10 cellular contexts compared by ENCODE assay signal in the genomic region with DNA sequence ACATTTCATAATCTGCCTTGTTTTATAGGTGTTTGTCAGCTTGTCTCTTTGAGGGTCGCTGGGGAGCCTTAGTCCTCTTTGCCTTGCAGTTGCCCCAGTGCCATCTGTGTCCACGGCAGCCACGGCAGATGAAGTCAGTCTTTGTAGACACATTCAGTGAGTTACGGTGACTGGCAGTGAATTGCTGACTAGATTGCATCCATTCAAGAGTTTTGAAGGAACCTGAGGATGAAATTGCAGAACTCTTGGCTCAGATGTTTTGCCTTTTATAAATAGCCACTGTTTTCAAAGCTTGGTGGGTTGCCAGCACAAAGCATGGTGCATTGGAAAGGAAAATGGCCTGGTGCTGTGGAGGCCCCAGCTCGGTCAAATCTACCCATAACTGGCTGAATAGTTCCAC.
DNase-seq lines count a peak whose midpoint lies in the region; ATAC-seq and TF ChIP-seq lines count a peak whose summit lies in the region.
"Had no signal": no experiment of that assay in that cellular context is flagged by ENCODE, and none has a peak within 500 bp of the region (broad histone marks: within the 10 kb centered on the region; RNA-seq: fewer than 3 reads in every experiment).

No MANE protein-coding gene starts in this region.

- H3K27me3 ChIP-seq in MG63 = no peaks in the 10 kb centered on the region
- H3K27me3 ChIP-seq in brain microvascular endothelial cell (replicated peaks) = no peaks in the 10 kb centered on the region
- H3K27me3 ChIP-seq in right cardiac atrium (ENCODE audit: control insufficient read depth, insufficient read depth) = no peaks in the 10 kb centered on the region
- H3K27me3 ChIP-seq: upper lobe of right lung had no signal

- DNase-seq in MG63 (peak; percentile 51), brain microvascular endothelial cell (no peak), right cardiac atrium (peak in 2 of 3 donors; percentile 33 to 70), superior temporal gyrus (ENCODE audit: extremely low spot score) (peak; percentile 57), GM13976 (ENCODE audit: low spot score) (no peak), UCSD-AML1 (lab: John Stamatoyannopoulos, UW; ENCODE audit: unreplicated experiment) (no peak)
- DNase-seq: activated CD4-positive, alpha-beta T cell treated with anti-CD3 and anti-CD28 coated beads, Interleukin-2, amount 50 U/mL, for 48 hours; upper lobe of right lung had no signal

- no peak for TF ChIP-seq CTCF in brain microvascular endothelial cell (IDR thresholded peaks at IDR 0.05; ENCODE audit: low read depth, low read length, missing control alignments)
- TF ChIP-seq CTCF in GM13976 (IDR thresholded peaks at IDR 0.05; ENCODE audit: borderline replicate concordance, control extremely low read depth, extremely low read depth, insufficient read depth, missing control alignments) = no peak

- H3K27ac ChIP-seq in brain microvascular endothelial cell (peak overlapping the region; percentile 91), right cardiac atrium (ENCODE audit: low read length) (peak overlapping the region; percentile 77)
- H3K27ac ChIP-seq: HL-60, upper lobe of right lung had no signal

- ATAC-seq in right cardiac atrium (no peak), GM19328 (IDR thresholded peaks at IDR 0.05; ENCODE audit: unreplicated experiment) (no peak)

- intact Hi-C loops in right cardiac atrium (cut with DNase I) = loop anchor here in 3 of 4 donors (5.0 to 10.0 kb wide), 4 partner anchors 64 to 284 kb away; a partner anchor contains a TSS

- no peak overlapping the region for H3K4me3 ChIP-seq in MG63
- no peak overlapping the region for H3K4me3 ChIP-seq in brain microvascular endothelial cell (ENCODE audit: low read depth, low read length)
- H3K4me3 ChIP-seq in right cardiac atrium (ENCODE audit: low read length) = no peak overlapping the region
- H3K4me3 ChIP-seq: upper lobe of right lung had no signal

- H3K4me1 ChIP-seq in right cardiac atrium (ENCODE audit: control insufficient read depth, insufficient read depth, low read length) = peaks cover 24% of the 10 kb centered on the region

- WGBS in right cardiac atrium = 41% methylated on average over 5 of the region's 5 CpGs

- H3K36me3 ChIP-seq in MG63 (peaks cover 55% of the 10 kb centered on the region), brain microvascular endothelial cell (replicated peaks) (peaks cover 20% of the 10 kb centered on the region)

- in situ Hi-C loops in brain microvascular endothelial cell (cut with HindIII; ENCODE audit: low pct_ligation_motif_present, low sequenced_read_pairs) (no loop called here), GM13976 (cut with MboI; ENCODE audit: low sequenced_read_pairs, unreplicated experiment) (loop anchor here (10.0 kb wide), 1 partner anchor 164 kb away; no protein-coding TSS in a partner anchor)

- no peaks in the 10 kb centered on the region for H3K9me3 ChIP-seq in MG63
- H3K9me3 ChIP-seq in right cardiac atrium (ENCODE audit: control insufficient read depth, low read length) = no peaks in the 10 kb centered on the region
- H3K9me3 ChIP-seq: upper lobe of right lung had no signal

Comparison
In these comparisons a context has a peak if more than half of its experiments do, and no peak if none do; other contexts are left out.
1. DNase-seq: peak in MG63 (single experiment), right cardiac atrium (2 of 3) and superior temporal gyrus (single experiment); none in brain microvascular endothelial cell (single experiment), GM13976 (single experiment) and UCSD-AML1 (single experiment).